In the genomic region with DNA sequence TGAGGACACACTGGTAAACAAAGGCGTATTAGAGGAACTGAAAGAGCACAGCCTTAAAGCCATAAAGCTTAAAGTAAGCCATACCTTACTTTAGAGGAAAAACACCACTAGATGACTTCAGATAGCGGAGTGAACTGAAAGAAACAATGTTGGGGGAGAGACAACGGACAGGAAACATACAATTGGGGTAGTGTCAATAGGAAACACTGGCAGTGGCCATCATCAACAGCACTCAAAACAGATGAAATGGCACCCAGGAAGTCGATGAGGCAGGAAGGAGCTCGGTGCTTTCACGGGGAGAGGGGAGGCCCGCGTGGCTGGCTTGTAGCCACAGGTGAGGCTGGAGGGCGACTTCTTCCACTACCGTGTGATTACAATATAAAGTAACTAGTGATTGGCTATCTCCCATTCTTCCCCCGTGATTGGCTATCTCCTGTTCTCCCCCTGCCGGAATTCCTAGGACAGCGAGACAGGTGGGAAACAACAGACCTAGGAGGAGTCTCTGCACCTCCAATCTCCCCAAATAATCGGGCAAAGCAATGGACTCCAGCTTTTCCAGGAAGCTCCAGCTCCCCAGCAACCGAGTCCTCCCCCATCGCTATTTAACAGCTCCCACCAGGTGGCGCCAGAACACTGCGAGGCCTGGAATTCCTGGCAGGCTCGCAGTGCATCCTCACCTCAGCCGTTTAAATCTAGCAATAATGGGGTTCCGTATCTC, we compare ENCODE assay signal across 8 cellular contexts. TPM values are rescaled to one million over a fixed set of nuclear protein-coding genes. Genes with fewer than 3 reads are reported as not detected.
DNase-seq lines count a peak whose midpoint lies in the region; ATAC-seq and TF ChIP-seq lines count a peak whose summit lies in the region.

No MANE protein-coding gene starts in this region.

- H3K4me3 Mint-ChIP-seq in activated naive CD4-positive, alpha-beta T cell treated with anti-CD3 and anti-CD28 coated beads, Interleukin-2, amount 10 ng/mL, durations not matched to agents 7 days and 5 days = peak overlapping the region; percentile 61
- H3K4me3 Mint-ChIP-seq in type B pancreatic cell = peak overlapping the region; percentile 81

- H3K36me3 ChIP-seq in GM23248 (ENCODE audit: low read depth) (no peaks in the 10 kb centered on the region), parathyroid adenoma (ENCODE audit: control insufficient read depth, insufficient read depth, low read length) (no peaks in the 10 kb centered on the region)

- H3K27me3 ChIP-seq in GM23248 (replicated peaks; ENCODE audit: insufficient read depth) (no peaks in the 10 kb centered on the region), parathyroid adenoma (ENCODE audit: control insufficient read depth, insufficient read depth, low read length) (no peaks in the 10 kb centered on the region)

- in situ Hi-C loops in GM23248 (cut with MboI) = no loop called here
- in situ Hi-C loops in SK-MEL-5 (cut with HindIII; ENCODE audit: low pct_unique_long_range_greater_than_20kb, low sequenced_read_pairs) = no loop called here

- peak overlapping the region; percentile 83 for H2AFZ ChIP-seq in GM23248
- H2AFZ ChIP-seq in parathyroid adenoma = peak overlapping the region; percentile 88

- H3K9ac ChIP-seq in GM23248 (no peak overlapping the region), parathyroid adenoma (no peak overlapping the region)

- TF ChIP-seq CTCF in LNCaP clone FGC (IDR thresholded peaks at IDR 0.05; ENCODE audit: control insufficient read depth, extremely low read depth, insufficient read depth) = peak; percentile 96
- TF ChIP-seq CTCF in parathyroid adenoma (IDR thresholded peaks at IDR 0.05) = peak; percentile 97
- TF ChIP-seq CTCF in type B pancreatic cell (conservative IDR thresholded peaks at IDR 0.05) = peak; percentile 97

- intact Hi-C loops in Right ventricle myocardium inferior (cut with DNase I) = loop anchor here (5.0 kb wide), 1 partner anchor 211 kb away; no protein-coding TSS in a partner anchor

- peak overlapping the region; percentile 42 for H3K27ac Mint-ChIP-seq in activated naive CD4-positive, alpha-beta T cell treated with anti-CD3 and anti-CD28 coated beads, Interleukin-2, amount 10 ng/mL, durations not matched to agents 7 days and 5 days
- H3K27ac Mint-ChIP-seq in type B pancreatic cell = no peak overlapping the region

- CTCF ChIA-PET in activated naive CD4-positive, alpha-beta T cell treated with anti-CD3 and anti-CD28 coated beads, Interleukin-2, amount 10 ng/mL, durations not matched to agents 7 days and 5 days (lab: Charles Lee) = interaction anchor here (0.7 to 3.5 kb wide), 21 partner anchors 9 to 1027 kb away, joined by 3 to 38 read pairs (median 4); no protein-coding TSS in a partner anchor

- no peak for ATAC-seq in Right ventricle myocardium inferior

- peaks cover 22% of the 10 kb centered on the region for H3K4me1 Mint-ChIP-seq in activated naive CD4-positive, alpha-beta T cell treated with anti-CD3 and anti-CD28 coated beads, Interleukin-2, amount 10 ng/mL, durations not matched to agents 7 days and 5 days
- no peaks in the 10 kb centered on the region for H3K4me1 Mint-ChIP-seq in type B pancreatic cell (ENCODE audit: unreplicated experiment)

- 8 to 14% methylated on average over 21 of the region's 21 CpGs for WGBS in GM23248 (ENCODE audit: low coverage in 1 of 2, low lambda C conversion rate in 2 of 2, missing lambda C conversion rate in 2 of 2), 2 experiments

- H3K4me2 ChIP-seq in GM23248 (ENCODE audit: unreplicated experiment) (peak overlapping the region; percentile 83), parathyroid adenoma (ENCODE audit: low read length) (peak overlapping the region; percentile 88)

- H3K9me3 Mint-ChIP-seq in activated naive CD4-positive, alpha-beta T cell treated with anti-CD3 and anti-CD28 coated beads, Interleukin-2, amount 10 ng/mL, durations not matched to agents 7 days and 5 days = no peaks in the 10 kb centered on the region
- H3K9me3 Mint-ChIP-seq in type B pancreatic cell = peaks cover 6% of the 10 kb centered on the region

- H4K20me1 ChIP-seq in GM23248 (ENCODE audit: insufficient read depth) = no peaks in the 10 kb centered on the region

- H3F3A ChIP-seq in GM23248 (ENCODE audit: insufficient read depth) = no peaks in the 10 kb centered on the region

- no peak overlapping the region for H3K27ac ChIP-seq in GM23248
- no peak overlapping the region for H3K27ac ChIP-seq in parathyroid adenoma

- DNase-seq in ELF-1 (ENCODE audit: low read depth, low spot score) (peak; percentile 84), GM23248 (peak; percentile 80), LNCaP clone FGC (ENCODE audit: low read depth) (peak; percentile 14), SK-MEL-5 (ENCODE audit: low read depth, low spot score) (peak; percentile 83), Right ventricle myocardium inferior (ENCODE audit: missing footprints) (peak; percentile 86), type B pancreatic cell (ENCODE audit: extremely low spot score, unreplicated experiment) (peak; percentile 79)
- DNase-seq in activated naive CD4-positive, alpha-beta T cell treated with anti-CD3 and anti-CD28 coated beads, Interleukin-2, amount 10 ng/mL, durations not matched to agents 7 days and 5 days = peak; percentile 71

- no peaks in the 10 kb centered on the region for H3K9me2 ChIP-seq in GM23248 (ENCODE audit: insufficient read depth)

- H3K79me2 ChIP-seq in GM23248 (ENCODE audit: insufficient read depth) (no peaks in the 10 kb centered on the region), parathyroid adenoma (no peaks in the 10 kb centered on the region)

- peaks cover 3% of the 10 kb centered on the region for H3K27me3 Mint-ChIP-seq in activated naive CD4-positive, alpha-beta T cell treated with anti-CD3 and anti-CD28 coated beads, Interleukin-2, amount 10 ng/mL, durations not matched to agents 7 days and 5 days
- peaks cover 15% of the 10 kb centered on the region for H3K27me3 Mint-ChIP-seq in type B pancreatic cell

- peak overlapping the region; percentile 53 for H3K4me3 ChIP-seq in GM23248
- H3K4me3 ChIP-seq in LNCaP clone FGC (ENCODE audit: low read depth, low read length) = peak overlapping the region; percentile 15
- peak overlapping the region; percentile 47 for H3K4me3 ChIP-seq in parathyroid adenoma (ENCODE audit: low read depth, low read length)

- H3K4me1 ChIP-seq in GM23248 (ENCODE audit: insufficient read depth) = no peaks in the 10 kb centered on the region
- no peaks in the 10 kb centered on the region for H3K4me1 ChIP-seq in parathyroid adenoma

- no peaks in the 10 kb centered on the region for H3K9me3 ChIP-seq in GM23248 (ENCODE audit: low read depth)
- no peaks in the 10 kb centered on the region for H3K9me3 ChIP-seq in parathyroid adenoma (ENCODE audit: control insufficient read depth, low read length)

- no peaks in the 10 kb centered on the region for H3K36me3 Mint-ChIP-seq in activated naive CD4-positive, alpha-beta T cell treated with anti-CD3 and anti-CD28 coated beads, Interleukin-2, amount 10 ng/mL, durations not matched to agents 7 days and 5 days
- H3K36me3 Mint-ChIP-seq in type B pancreatic cell = no peaks in the 10 kb centered on the region

RNA-seq across cellular contexts. Expression of a gene that starts 2.4 kb away (rescaled TPM):
- not detected in 2 replicates for total RNA-seq in GM23248 (2014; rRNA removed; shearing (Covaris generic))
- polyA plus RNA-seq in GM23248 (2016; fragmentation: Nextera tagmentation; extraction: Ambion mirVana) = not detected in 2 replicates
- not detected in 2 replicates for total RNA-seq in SK-MEL-5 (2014; rRNA removed; shearing (Covaris generic))
- polyA plus RNA-seq in SK-MEL-5 (2015; cell fraction: cytosol; rRNA removed) = not detected in 2 replicates
- polyA plus RNA-seq in SK-MEL-5 (2015; cell fraction: nucleus; rRNA removed) = 0.20 and 0.52 TPM in 2 replicates
- total RNA-seq in Right ventricle myocardium inferior (not detected), type B pancreatic cell (ENCODE audit: low replicate concordance) (not detected in 2 replicates)

RNA-seq across cellular contexts. Expression of a gene that starts 19.7 kb away (rescaled TPM):
- 1.3 and 2.5 TPM in 2 replicates for total RNA-seq in GM23248 (2014; rRNA removed; shearing (Covaris generic))
- 0.70 and 0.76 TPM in 2 replicates for polyA plus RNA-seq in GM23248 (2016; fragmentation: Nextera tagmentation; extraction: Ambion mirVana)
- 0.16 TPM in 1 of 2 replicates, not detected in the other for total RNA-seq in SK-MEL-5 (2014; rRNA removed; shearing (Covaris generic))
- 0.06 and 0.20 TPM in 2 replicates for polyA plus RNA-seq in SK-MEL-5 (2015; cell fraction: cytosol; rRNA removed)
- polyA plus RNA-seq in SK-MEL-5 (2015; cell fraction: nucleus; rRNA removed) = 0.09 and 0.30 TPM in 2 replicates
- total RNA-seq in Right ventricle myocardium inferior (0.54 TPM), type B pancreatic cell (ENCODE audit: low replicate concordance) (1.3 and 2.2 TPM in 2 replicates)

RNA-seq across cellular contexts. Expression of a gene that starts 29.2 kb away (rescaled TPM):
- total RNA-seq in GM23248 (2014; rRNA removed; shearing (Covaris generic)) = not detected in 2 replicates
- not detected in 2 replicates for polyA plus RNA-seq in GM23248 (2016; fragmentation: Nextera tagmentation; extraction: Ambion mirVana)
- total RNA-seq in SK-MEL-5 (2014; rRNA removed; shearing (Covaris generic)) = not detected in 2 replicates
- polyA plus RNA-seq in SK-MEL-5 (2015; cell fraction: cytosol; rRNA removed) = not detected in 2 replicates
- polyA plus RNA-seq in SK-MEL-5 (2015; cell fraction: nucleus; rRNA removed) = not detected in 2 replicates
- total RNA-seq in Right ventricle myocardium inferior = 0.41 TPM
- not detected in 2 replicates for total RNA-seq in type B pancreatic cell (ENCODE audit: low replicate concordance)

RNA-seq across cellular contexts. Expression of a gene that starts 59.8 kb away (rescaled TPM):
- not detected in 2 replicates for total RNA-seq in GM23248 (2014; rRNA removed; shearing (Covaris generic))
- not detected in 2 replicates for polyA plus RNA-seq in GM23248 (2016; fragmentation: Nextera tagmentation; extraction: Ambion mirVana)
- not detected in 2 replicates for total RNA-seq in SK-MEL-5 (2014; rRNA removed; shearing (Covaris generic))
- polyA plus RNA-seq in SK-MEL-5 (2015; cell fraction: cytosol; rRNA removed) = not detected in 2 replicates
- polyA plus RNA-seq in SK-MEL-5 (2015; cell fraction: nucleus; rRNA removed) = not detected in 2 replicates
- not detected for total RNA-seq in Right ventricle myocardium inferior
- not detected in 2 replicates for total RNA-seq in type B pancreatic cell (ENCODE audit: low replicate concordance)

Comparison
In these comparisons a context has a peak if more than half of its experiments do, and no peak if none do; other contexts are left out.
1. DNase-seq: peak in every context shown above with its lines; median percentile 86 in Right ventricle myocardium inferior; 84 in ELF-1; 83 in SK-MEL-5; 80 in GM23248; 79 in type B pancreatic cell; 71 in activated naive CD4-positive, alpha-beta T cell treated with anti-CD3 and anti-CD28 coated beads, Interleukin-2, amount 10 ng/mL, durations not matched to agents 7 days and 5 days; 14 in LNCaP clone FGC.